In the genomic region with DNA sequence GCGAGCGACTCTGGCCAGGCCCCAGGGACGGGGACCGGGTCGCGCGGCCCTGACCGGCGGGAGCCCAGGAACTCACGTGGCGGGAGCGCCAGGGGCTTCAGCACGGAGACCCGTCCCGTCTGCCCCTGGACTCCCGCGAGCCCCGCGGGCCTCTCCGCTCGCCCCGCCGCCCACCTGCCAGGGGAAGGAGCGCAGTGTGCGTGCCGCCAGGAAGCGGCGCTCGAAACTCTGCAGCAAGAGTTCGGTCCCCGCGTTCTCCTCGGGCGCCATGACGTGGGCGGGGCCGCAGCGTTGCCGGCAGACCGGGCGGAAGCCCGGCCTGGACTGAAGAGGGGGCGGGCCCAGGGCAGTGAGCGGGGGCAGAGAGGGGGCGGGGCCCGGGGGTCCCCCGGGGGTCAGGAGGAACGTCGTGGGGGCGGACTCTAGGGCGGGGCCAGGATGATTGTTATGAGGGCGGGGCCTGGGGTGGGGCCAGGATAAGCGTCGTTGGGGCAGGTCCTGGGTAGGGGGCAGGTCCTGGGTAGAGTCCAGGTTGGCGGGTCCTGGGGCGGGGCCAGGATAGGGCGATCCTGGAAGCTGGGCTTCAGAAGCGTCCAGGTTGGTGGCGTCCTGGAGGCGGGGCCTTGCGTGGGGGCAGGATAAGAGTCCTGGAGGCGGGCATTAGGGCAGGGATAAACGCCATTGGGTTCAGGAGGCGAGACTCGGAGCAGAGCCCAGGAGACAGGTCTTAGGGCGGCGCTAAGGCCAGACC, we compare ENCODE assay signal across 8 cellular contexts. TPM values are rescaled to one million over a fixed set of nuclear protein-coding genes. Genes with fewer than 3 reads are reported as not detected.
DNase-seq lines count a peak whose midpoint lies in the region; ATAC-seq and TF ChIP-seq lines count a peak whose summit lies in the region.
"Not testable (repeated sequence)": the region's sequence is repeated elsewhere in the genome, so short reads cannot be mapped to it uniquely, and the experiment has no call there.

A gene with protein sequence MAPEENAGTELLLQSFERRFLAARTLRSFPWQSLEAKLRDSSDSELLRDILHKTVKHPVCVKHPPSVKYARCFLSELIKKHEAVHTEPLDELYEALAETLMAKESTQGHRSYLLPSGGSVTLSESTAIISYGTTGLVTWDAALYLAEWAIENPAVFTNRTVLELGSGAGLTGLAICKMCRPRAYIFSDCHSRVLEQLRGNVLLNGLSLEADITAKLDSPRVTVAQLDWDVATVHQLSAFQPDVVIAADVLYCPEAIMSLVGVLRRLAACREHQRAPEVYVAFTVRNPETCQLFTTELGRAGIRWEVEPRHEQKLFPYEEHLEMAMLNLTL (minus strand): TSS at position 326 of the 751 bp plus-strand sequence. CDS start 56 bp downstream, at position 270.

- peaks cover 15% of the 10 kb centered on the region for H3K27me3 Mint-ChIP-seq in GM23338 (ENCODE audit: insufficient read depth, low read depth, poor library complexity)
- H3K27me3 Mint-ChIP-seq in activated T-helper 1 cell treated with anti-CD3 and anti-CD28 coated beads, Interleukin-12 subunit alpha, Interleukin-12 subunit beta, Interleukin-2, Interleukin-4 antibody, amounts not matched to agents 30 ng/mL and 10 ng/mL and 1 ng/mL, durations not matched to agents 14 hours and 24 hours and 36 hours (ENCODE audit: insufficient read depth): peaks cover 13% of the 10 kb centered on the region
- not testable (repeated sequence) for H3K27me3 Mint-ChIP-seq in naive thymus-derived CD4-positive, alpha-beta T cell

- not testable (repeated sequence) for H3K27ac ChIP-seq in GM23338 (ENCODE audit: low read depth)
- H3K27ac ChIP-seq in fibroblast of lung (ENCODE audit: insufficient read depth, low read length): peak within 1 kb of the TSS; percentile 79
- H3K27ac ChIP-seq in naive thymus-derived CD4-positive, alpha-beta T cell (ENCODE audit: low read depth, low read length): peak within 1 kb of the TSS; percentile 88

- H3K9me3 Mint-ChIP-seq in GM23338; activated T-helper 1 cell treated with anti-CD3 and anti-CD28 coated beads, Interleukin-12 subunit alpha, Interleukin-12 subunit beta, Interleukin-2, Interleukin-4 antibody, amounts not matched to agents 30 ng/mL and 10 ng/mL and 1 ng/mL, durations not matched to agents 14 hours and 24 hours and 36 hours; naive thymus-derived CD4-positive, alpha-beta T cell; stimulated activated effector memory CD8-positive, alpha-beta T cell treated with anti-CD3 and anti-CD28 coated beads, Interleukin-12 subunit alpha, Interleukin-12 subunit beta, amount 100 ng/mL, for 72 hours: not testable (repeated sequence)

- H3K9me2 ChIP-seq in GM23338 (ENCODE audit: insufficient read depth): not testable (repeated sequence)

- not testable (repeated sequence) for H3K27me3 ChIP-seq in GM23338 (ENCODE audit: insufficient read depth); fibroblast of lung (ENCODE audit: control insufficient read depth, insufficient read depth, low read length); naive thymus-derived CD4-positive, alpha-beta T cell (ENCODE audit: control insufficient read depth in 2 of 2, insufficient read depth in 2 of 2, low read length in 2 of 2)

- TF ChIP-seq CTCF in GM23338 (conservative IDR thresholded peaks at IDR 0.05; ENCODE audit: low read depth in 2 of 2): peak in 1 of 2 experiments; percentile 35; a peak in 2 of 4 replicates
- not testable (repeated sequence) for TF ChIP-seq CTCF in fibroblast of lung (conservative IDR thresholded peaks at IDR 0.05 in 1 of 2, IDR thresholded peaks at IDR 0.05 in 1 of 2; ENCODE audit: low read depth in 1 of 2, low read length in 2 of 2)

- H3K4me3 ChIP-seq in GM23338: peak within 1 kb of the TSS; percentile 83
- peak within 1 kb of the TSS; percentile 53 to 70 (median 61) for H3K4me3 ChIP-seq in fibroblast of lung (replicated peaks in 1 of 4; ENCODE audit: control extremely low read depth in 1 of 4, insufficient read depth in 1 of 4, low read depth in 3 of 4, low read length in 4 of 4)
- peak within 1 kb of the TSS; percentile 52 for H3K4me3 ChIP-seq in naive thymus-derived CD4-positive, alpha-beta T cell (ENCODE audit: low read length)

- not testable (repeated sequence) for H3K4me1 ChIP-seq in GM23338 (ENCODE audit: insufficient read depth); fibroblast of lung (ENCODE audit: control insufficient read depth, extremely low read depth, insufficient read depth, low read length); naive thymus-derived CD4-positive, alpha-beta T cell (ENCODE audit: control insufficient read depth in 2 of 2, insufficient read depth in 2 of 2, low read length in 2 of 2)

- CTCF ChIA-PET in naive thymus-derived CD4-positive, alpha-beta T cell (lab: Charles Lee): interaction anchor here (0.7 kb wide), 1 partner anchor 22 kb away, joined by 3 read pairs; no protein-coding TSS in a partner anchor

- H3K4me1 Mint-ChIP-seq in GM23338: peaks cover 29% of the 10 kb centered on the region
- H3K4me1 Mint-ChIP-seq in activated T-helper 1 cell treated with anti-CD3 and anti-CD28 coated beads, Interleukin-12 subunit alpha, Interleukin-12 subunit beta, Interleukin-2, Interleukin-4 antibody, amounts not matched to agents 30 ng/mL and 10 ng/mL and 1 ng/mL, durations not matched to agents 14 hours and 24 hours and 36 hours (ENCODE audit: low read depth): peaks cover 17% of the 10 kb centered on the region
- peaks cover 6 to 25% (median 12%) of the 10 kb centered on the region in 7 donors for H3K4me1 Mint-ChIP-seq in naive thymus-derived CD4-positive, alpha-beta T cell
- H3K4me1 Mint-ChIP-seq in stimulated activated effector memory CD8-positive, alpha-beta T cell treated with anti-CD3 and anti-CD28 coated beads, Interleukin-12 subunit alpha, Interleukin-12 subunit beta, amount 100 ng/mL, for 72 hours: peaks cover 19% of the 10 kb centered on the region

- H3K9ac ChIP-seq in fibroblast of lung (ENCODE audit: insufficient read depth, low read length): peak within 1 kb of the TSS; percentile 86

- H3K4me2 ChIP-seq in GM23338 (peak within 1 kb of the TSS; percentile 94), fibroblast of lung (ENCODE audit: extremely low read depth, insufficient read depth, low read length) (peak within 1 kb of the TSS; percentile 95)

- H3K4me3 Mint-ChIP-seq in GM23338: peak within 1 kb of the TSS; percentile 92
- peak within 1 kb of the TSS; percentile 92 for H3K4me3 Mint-ChIP-seq in activated T-helper 1 cell treated with anti-CD3 and anti-CD28 coated beads, Interleukin-12 subunit alpha, Interleukin-12 subunit beta, Interleukin-2, Interleukin-4 antibody, amounts not matched to agents 30 ng/mL and 10 ng/mL and 1 ng/mL, durations not matched to agents 14 hours and 24 hours and 36 hours
- peak within 1 kb of the TSS; percentile 89 to 99 (median 96) for H3K4me3 Mint-ChIP-seq in naive thymus-derived CD4-positive, alpha-beta T cell
- peak within 1 kb of the TSS; percentile 83 for H3K4me3 Mint-ChIP-seq in stimulated activated effector memory CD8-positive, alpha-beta T cell treated with anti-CD3 and anti-CD28 coated beads, Interleukin-12 subunit alpha, Interleukin-12 subunit beta, amount 100 ng/mL, for 72 hours

- not testable (repeated sequence) for H3K9me3 ChIP-seq in fibroblast of lung (ENCODE audit: control insufficient read depth, insufficient read depth, low read depth, low read length); naive thymus-derived CD4-positive, alpha-beta T cell (ENCODE audit: control insufficient read depth in 2 of 3, low read length in 3 of 3)

- not testable (repeated sequence) for H2AFZ ChIP-seq in GM23338
- H2AFZ ChIP-seq in fibroblast of lung (ENCODE audit: low read length): peak within 1 kb of the TSS; percentile 82

- H4K20me1 ChIP-seq in GM23338 (replicated peaks; ENCODE audit: insufficient read depth); fibroblast of lung (ENCODE audit: control insufficient read depth, extremely low read depth, insufficient read depth, low read length): not testable (repeated sequence)

- POLR2A ChIA-PET in naive thymus-derived CD4-positive, alpha-beta T cell (lab: Charles Lee): interaction anchor here (0.7 to 1.0 kb wide), 6 partner anchors 9 to 329 kb away, joined by 3 to 5 read pairs (median 4); a partner anchor contains a TSS

- H3K36me3 ChIP-seq in GM23338 (ENCODE audit: insufficient read depth); fibroblast of lung (ENCODE audit: control insufficient read depth, insufficient read depth, low read length); naive thymus-derived CD4-positive, alpha-beta T cell (ENCODE audit: control insufficient read depth in 2 of 3, insufficient read depth in 3 of 3, low read length in 3 of 3): not testable (repeated sequence)

- DNase-seq in DMS53 treated with DMSO at 0.1 percent for 48 hours (lab: John Stamatoyannopoulos, UW; ENCODE audit: unreplicated experiment) (peak; percentile 86), GM23338 (ENCODE audit: low spot score) (peak; percentile 98), LHCN-M2 (ENCODE audit: low read depth) (peak; percentile 99), RPMI7951 (ENCODE audit: low read depth) (peak; percentile 98), fibroblast of lung (ENCODE audit: low read depth in 2 of 2) (peak; percentile 98 to 99)
- DNase-seq in activated T-helper 1 cell treated with anti-CD3 and anti-CD28 coated beads, Interleukin-12 subunit alpha, Interleukin-12 subunit beta, Interleukin-2, Interleukin-4 antibody, amounts not matched to agents 30 ng/mL and 10 ng/mL and 1 ng/mL, durations not matched to agents 14 hours and 24 hours and 36 hours (ENCODE audit: low spot score): peak; percentile 94
- peak in 2 of 9 donors; percentile 89 to 94 for DNase-seq in naive thymus-derived CD4-positive, alpha-beta T cell
- peak; percentile 87 to 98 for DNase-seq in stimulated activated effector memory CD8-positive, alpha-beta T cell treated with anti-CD3 and anti-CD28 coated beads, Interleukin-12 subunit alpha, Interleukin-12 subunit beta, amount 100 ng/mL, for 72 hours (ENCODE audit: low spot score in 2 of 2)

- not testable (repeated sequence) for H3F3A ChIP-seq in GM23338 (replicated peaks; ENCODE audit: low read depth)

- peak; percentile 99 for ATAC-seq in GM23338
- peak; percentile 99 for ATAC-seq in naive thymus-derived CD4-positive, alpha-beta T cell
- peak; percentile 98 for ATAC-seq in stimulated activated effector memory CD8-positive, alpha-beta T cell treated with anti-CD3 and anti-CD28 coated beads, Interleukin-12 subunit alpha, Interleukin-12 subunit beta, amount 100 ng/mL, for 72 hours

- H3K36me3 Mint-ChIP-seq in GM23338 (ENCODE audit: low read depth): peaks cover 19% of the 10 kb centered on the region
- H3K36me3 Mint-ChIP-seq in activated T-helper 1 cell treated with anti-CD3 and anti-CD28 coated beads, Interleukin-12 subunit alpha, Interleukin-12 subunit beta, Interleukin-2, Interleukin-4 antibody, amounts not matched to agents 30 ng/mL and 10 ng/mL and 1 ng/mL, durations not matched to agents 14 hours and 24 hours and 36 hours (ENCODE audit: low read depth); naive thymus-derived CD4-positive, alpha-beta T cell; stimulated activated effector memory CD8-positive, alpha-beta T cell treated with anti-CD3 and anti-CD28 coated beads, Interleukin-12 subunit alpha, Interleukin-12 subunit beta, amount 100 ng/mL, for 72 hours: not testable (repeated sequence)

- not testable (repeated sequence) for H3K79me2 ChIP-seq in GM23338 (replicated peaks; ENCODE audit: insufficient read depth); fibroblast of lung (ENCODE audit: control insufficient read depth, insufficient read depth, low read length)

- peak within 1 kb of the TSS; percentile 97 for H3K27ac Mint-ChIP-seq in GM23338
- peak within 1 kb of the TSS; percentile 89 for H3K27ac Mint-ChIP-seq in activated T-helper 1 cell treated with anti-CD3 and anti-CD28 coated beads, Interleukin-12 subunit alpha, Interleukin-12 subunit beta, Interleukin-2, Interleukin-4 antibody, amounts not matched to agents 30 ng/mL and 10 ng/mL and 1 ng/mL, durations not matched to agents 14 hours and 24 hours and 36 hours
- H3K27ac Mint-ChIP-seq in naive thymus-derived CD4-positive, alpha-beta T cell: peak within 1 kb of the TSS; percentile 87 to 99 (median 97)
- H3K27ac Mint-ChIP-seq in stimulated activated effector memory CD8-positive, alpha-beta T cell treated with anti-CD3 and anti-CD28 coated beads, Interleukin-12 subunit alpha, Interleukin-12 subunit beta, amount 100 ng/mL, for 72 hours: peak within 1 kb of the TSS; percentile 83

- intact Hi-C loops in activated T-helper 1 cell treated with anti-CD3 and anti-CD28 coated beads, Interleukin-12 subunit alpha, Interleukin-12 subunit beta, Interleukin-2, Interleukin-4 antibody, amounts not matched to agents 30 ng/mL and 10 ng/mL and 1 ng/mL, durations not matched to agents 14 hours and 24 hours and 36 hours (cut with micrococcal nuclease): loop anchor here (1.0 to 5.0 kb wide), 6 partner anchors 26 to 405 kb away; a partner anchor contains a TSS
- intact Hi-C loops in naive thymus-derived CD4-positive, alpha-beta T cell (cut with micrococcal nuclease): loop anchor here (1.0 to 10.0 kb wide), 13 partner anchors 26 to 980 kb away; a partner anchor contains a TSS

RNA-seq across cellular contexts. Expression of the gene that starts here (rescaled TPM):
- total RNA-seq in GM23338 (2014; rRNA removed; shearing (Covaris generic)): 28.7 and 37.1 TPM in 2 replicates
- polyA plus RNA-seq in GM23338 (2016; fragmentation: Nextera tagmentation; extraction: Ambion mirVana): 19.7 and 24.0 TPM in 2 replicates
- 26.1 and 30.0 TPM in 2 replicates for total RNA-seq in LHCN-M2 (2014; rRNA removed)
- polyA plus RNA-seq in LHCN-M2 (2012): 14.9 TPM
- 7.4 and 10.7 TPM in 2 replicates for total RNA-seq in RPMI7951 (2014; rRNA removed; shearing (Covaris generic))
- 27.5 and 27.7 TPM in 2 replicates for total RNA-seq in activated T-helper 1 cell treated with anti-CD3 and anti-CD28 coated beads, Interleukin-12 subunit alpha, Interleukin-12 subunit beta, Interleukin-2, Interleukin-4 antibody, amounts not matched to agents 30 ng/mL and 10 ng/mL and 1 ng/mL, durations not matched to agents 14 hours and 24 hours and 36 hours
- 7.9 and 8.2 TPM in 2 replicates for total RNA-seq in fibroblast of lung
- 5.4 and 8.9 TPM in 2 replicates for polyA plus RNA-seq in fibroblast of lung
- polyA plus RNA-seq in fibroblast of lung (2012): 9.1 and 17.4 TPM in 2 replicates
- 14.6 and 32.6 TPM in 2 replicates for polyA minus RNA-seq in fibroblast of lung (ENCODE audit: low replicate concordance)
- 10 to 100 TPM in 3 of 5 experiments, 1 to 10 TPM in 2; 5.5 to 14.1 (median 11.3) TPM for total RNA-seq in naive thymus-derived CD4-positive, alpha-beta T cell
- polyA plus RNA-seq in naive thymus-derived CD4-positive, alpha-beta T cell: 10 to 100 TPM; 10.7 to 18.5 TPM
